19 cellular contexts compared by ENCODE assay signal in genomic region chr6:12325872-12326271, GRCh38. TPM values are rescaled to one million over a fixed set of nuclear protein-coding genes. Genes with fewer than 3 reads are reported as not detected.
"Had no signal": no experiment of that assay in that cellular context is flagged by ENCODE, and none has a peak within 500 bp of the region (broad histone marks: within the 10 kb centered on the region; RNA-seq: fewer than 3 reads in every experiment).

No MANE protein-coding gene starts in this region.

- H3K27ac ChIP-seq: coronary artery, esophagus squamous epithelium, gastroesophageal sphincter, heart right ventricle, left ventricle myocardium inferior, psoas muscle, tibial artery had no signal

- H3K4me3 ChIP-seq: coronary artery, esophagus squamous epithelium, gastroesophageal sphincter, heart right ventricle, left ventricle myocardium inferior, psoas muscle, tibial artery had no signal

- DNase-seq: activated CD4-positive, alpha-beta memory T cell treated with anti-CD3 and anti-CD28 coated beads for 36 hours; activated CD4-positive, alpha-beta T cell treated with anti-CD3 and anti-CD28 coated beads for 48 hours; activated naive CD4-positive, alpha-beta T cell treated with Interleukin-2 at 50 U/mL for 16 hours; activated naive CD8-positive, alpha-beta T cell treated with anti-CD3 and anti-CD28 coated beads for 36 hours; activated T-cell treated with anti-CD3 and anti-CD28 coated beads, Interleukin-2, amount 50 U/mL, for 48 hours; cerebellar nuclear complex; esophagus squamous epithelium; heart right ventricle; left ventricle myocardium inferior; naive thymus-derived CD8-positive, alpha-beta T cell; psoas muscle; right cardiac atrium; stimulated activated CD4-positive, alpha-beta T cell treated with anti-CD3 and anti-CD28 coated beads, Interleukin-1b, Interleukin-23, amount 100 ng/mL, for 48 hours; stimulated activated naive CD8-positive, alpha-beta T cell treated with anti-CD3 and anti-CD28 coated beads, Interleukin-15, amount 100 ng/mL, for 72 hours; T-helper 17 cell; tibial artery had no signal

- ATAC-seq: gastroesophageal sphincter; heart right ventricle; naive thymus-derived CD8-positive, alpha-beta T cell; psoas muscle; right cardiac atrium; stimulated activated naive CD8-positive, alpha-beta T cell treated with anti-CD3 and anti-CD28 coated beads, Interleukin-15, amount 100 ng/mL, for 72 hours; T-helper 17 cell had no signal

- H3K4me1 ChIP-seq: gastroesophageal sphincter, heart right ventricle, left ventricle myocardium inferior, psoas muscle had no signal

- FAIRE-seq: bronchial epithelial cell had no signal

- H3K36me3 ChIP-seq: esophagus squamous epithelium, gastroesophageal sphincter, heart right ventricle, left ventricle myocardium inferior, tibial artery had no signal

- H3K27me3 ChIP-seq: esophagus squamous epithelium, gastroesophageal sphincter, heart right ventricle, tibial artery had no signal

- H3K9me3 ChIP-seq: esophagus squamous epithelium, gastroesophageal sphincter, heart right ventricle, left ventricle myocardium inferior, psoas muscle, tibial artery had no signal

RNA-seq across cellular contexts. Expression of gene EDN1, which starts 35.7 kb away (rescaled TPM):
- total RNA-seq: activated CD4-positive, alpha-beta memory T cell treated with anti-CD3 and anti-CD28 coated beads for 36 hours; activated naive CD8-positive, alpha-beta T cell treated with anti-CD3 and anti-CD28 coated beads for 36 hours had no signal
- polyA plus RNA-seq: naive thymus-derived CD8-positive, alpha-beta T cell had no signal
